In the genomic region with DNA sequence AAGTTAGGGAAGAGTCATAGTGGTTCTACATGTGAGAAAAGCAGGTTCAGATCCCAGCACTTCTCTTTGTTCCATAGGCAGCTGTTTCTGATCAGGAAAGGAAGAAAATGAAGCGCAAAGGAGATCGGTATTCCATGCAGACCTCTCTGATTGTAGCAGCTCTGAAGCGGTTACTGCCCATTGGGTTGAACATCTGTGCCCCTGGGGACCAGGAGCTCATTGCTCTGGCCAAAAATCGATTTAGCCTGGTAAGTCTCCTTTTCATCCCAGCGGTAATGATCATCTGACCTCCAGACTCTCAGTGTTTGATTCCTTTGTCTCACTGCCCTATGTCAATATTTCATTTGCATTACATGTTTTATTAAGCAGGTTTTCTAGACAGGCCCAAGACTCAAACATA, we compare ENCODE assay signal across 25 cellular contexts.
A peak's percentile ranks its signal among the peaks of the same experiment; 100 is the strongest.
DNase-seq lines count a peak whose midpoint lies in the region; ATAC-seq and TF ChIP-seq lines count a peak whose summit lies in the region.
"Had no signal": no experiment of that assay in that cellular context is flagged by ENCODE, and none has a peak within 500 bp of the region (broad histone marks: within the 10 kb centered on the region; RNA-seq: fewer than 3 reads in every experiment).

No MANE protein-coding gene starts in this region.

- H3K36me3 Mint-ChIP-seq in neural crest cell (ENCODE audit: low read depth): no peaks in the 10 kb centered on the region

- H3K9me3 Mint-ChIP-seq in neural crest cell: peaks cover 3% of the 10 kb centered on the region
- H3K9me3 Mint-ChIP-seq: T-helper 1 cell treated with Interleukin-12 subunit alpha and Interleukin-12 subunit beta and Interleukin-4 antibody, amounts not matched to agents 30 μg/mL and 1 μg/mL, for 36 hours had no signal

- H3K9me3 ChIP-seq in HAP-1: no peaks in the 10 kb centered on the region
- H3K9me3 ChIP-seq: Peyer's patch, SK-N-SH had no signal

- H3K36me3 ChIP-seq in HAP-1 (replicated peaks): no peaks in the 10 kb centered on the region
- H3K36me3 ChIP-seq: BLaER1 treated with 17β-estradiol and CSF1 and Interleukin-3, amounts not matched to agents 10 nM and 100 nM; Peyer's patch had no signal

- peaks cover 9% of the 10 kb centered on the region for H3K4me1 Mint-ChIP-seq in neural crest cell

- peak overlapping the region; percentile 3 for H3K27ac Mint-ChIP-seq in neural crest cell (ENCODE audit: unreplicated experiment)
- H3K27ac Mint-ChIP-seq: CD4-positive, alpha-beta T cell; T-helper 1 cell treated with Interleukin-12 subunit alpha and Interleukin-12 subunit beta and Interleukin-4 antibody, amounts not matched to agents 30 μg/mL and 1 μg/mL, for 36 hours had no signal

- ATAC-seq in GM19023 (IDR thresholded peaks at IDR 0.05; ENCODE audit: unreplicated experiment): no peak

- H3K4me3 ChIP-seq in HAP-1: no peak overlapping the region
- H3K4me3 ChIP-seq: BLaER1 treated with 17β-estradiol and CSF1 and Interleukin-3, amounts not matched to agents 10 nM and 100 nM; Peyer's patch had no signal

- TF ChIP-seq CTCF in neural crest cell (conservative IDR thresholded peaks at IDR 0.05): no peak

- in situ Hi-C loops in HAP-1 (cut with MboI; ENCODE audit: low sequenced_read_pairs): no loop called here

- no peaks in the 10 kb centered on the region for H3K27me3 ChIP-seq in HAP-1 (ENCODE audit: low read depth)
- H3K27me3 ChIP-seq: BLaER1 treated with 17β-estradiol and CSF1 and Interleukin-3, amounts not matched to agents 10 nM and 100 nM; Peyer's patch had no signal

- H3K4me1 ChIP-seq in HAP-1: peaks cover 16% of the 10 kb centered on the region
- H3K4me1 ChIP-seq: Peyer's patch had no signal

- H3K27me3 Mint-ChIP-seq in neural crest cell (ENCODE audit: low read depth): no peaks in the 10 kb centered on the region
- H3K27me3 Mint-ChIP-seq: CD4-positive, alpha-beta T cell had no signal

- no peak overlapping the region for H3K4me3 Mint-ChIP-seq in neural crest cell
- H3K4me3 Mint-ChIP-seq: CD4-positive, alpha-beta T cell; T-helper 1 cell treated with Interleukin-12 subunit alpha and Interleukin-12 subunit beta and Interleukin-4 antibody, amounts not matched to agents 30 μg/mL and 1 μg/mL, for 36 hours had no signal

- DNase-seq in COLO668 (lab: John Stamatoyannopoulos, UW; ENCODE audit: unreplicated experiment): peak; percentile 60
- DNase-seq in HAP-1 (ENCODE audit: low spot score in 2 of 2): peak; percentile 49 to 65
- DNase-seq in NCI-H69 (lab: John Stamatoyannopoulos, UW): peak; percentile 64
- no peak for DNase-seq in neural crest cell (ENCODE audit: low read depth, low spot score)
- DNase-seq in NCI-H2107 treated with DMSO at 0.1 percent for 48 hours (lab: John Stamatoyannopoulos, UW; ENCODE audit: unreplicated experiment): no peak
- DNase-seq in NCI-H2171 treated with DMSO at 0.1 percent for 48 hours (lab: John Stamatoyannopoulos, UW): no peak
- DNase-seq: CD4-positive, alpha-beta T cell; COR-L47; DMS 273 treated with DMSO at 0.1 percent for 48 hours; DMS79 treated with DMSO at 0.1 percent for 48 hours; GF-D8; IMR-90; MM.1S; NCI-H1436; NCI-H187; NCI-H2227 treated with DMSO at 0.1 percent for 48 hours; NCI-H510A; OCI-M1; Peyer's patch; SHP77 treated with DMSO at 0.1 percent for 48 hours; SK-N-SH; SW 1271 had no signal

Comparison
In these comparisons a context has a peak if more than half of its experiments do, and no peak if none do; other contexts are left out.
1. DNase-seq: peak in COLO668 (single experiment), HAP-1 (2 of 2) and NCI-H69 (single experiment); none in neural crest cell (single experiment), NCI-H2107 treated with DMSO at 0.1 percent for 48 hours (single experiment) and NCI-H2171 treated with DMSO at 0.1 percent for 48 hours (single experiment).